1 cellular context compared by ENCODE assay signal in genomic region chr18:70335892-70336726, GRCh38.
TF ChIP-seq lines count a peak whose summit lies in the region.

No MANE protein-coding gene starts in this region.

TF ChIP-seq in SK-N-SH, 30 proteins besides CTCF, POLR2A, EP300 and RAD21:
- TF ChIP-seq RCOR1 (IDR thresholded peaks at IDR 0.05; ENCODE audit: low read length) (no peak), POLR2AphosphoS5 (IDR thresholded peaks at IDR 0.05; ENCODE audit: low read depth, low read length) (no peak), TAF1 (IDR thresholded peaks at IDR 0.05; ENCODE audit: borderline replicate concordance, low read depth, low read length) (no peak), IRF3 (IDR thresholded peaks at IDR 0.05; ENCODE audit: low read depth, low read length) (no peak), SIN3A (IDR thresholded peaks at IDR 0.05; ENCODE audit: borderline replicate concordance, low read depth, low read length) (no peak), REST (IDR thresholded peaks at IDR 0.05; ENCODE audit: low read depth, low read length) (no peak), JUND (IDR thresholded peaks at IDR 0.05) (no peak), MEF2A (IDR thresholded peaks at IDR 0.05; ENCODE audit: borderline replicate concordance, low read depth) (no peak), SMC3 (IDR thresholded peaks at IDR 0.05; ENCODE audit: low read depth, low read length) (no peak), PBX3 (IDR thresholded peaks at IDR 0.05) (no peak), GATA2 (CRISPR knock-in tag; IDR thresholded peaks at IDR 0.05) (no peak), TCF12 (IDR thresholded peaks at IDR 0.05) (no peak), ELF1 (IDR thresholded peaks at IDR 0.05) (no peak)
